ENCODE assay signal across 8 cellular contexts in genomic region chr3:43105597-43106292, GRCh38. TPM values are rescaled to one million over a fixed set of nuclear protein-coding genes. Genes with fewer than 3 reads are reported as not detected.
DNase-seq lines count a peak whose midpoint lies in the region; ATAC-seq, FAIRE-seq and TF ChIP-seq lines count a peak whose summit lies in the region.

TSS of gene POMGNT2 (minus strand) at chr3:43106079. CDS start at chr3:43081431, 24,648 bp downstream.

- H3K27ac Mint-ChIP-seq in nephron, result peak within 1 kb of the TSS in 1 of 3 experiments; percentile 74

- peak within 1 kb of the TSS; percentile 98 for H3K27ac ChIP-seq in Karpas-422 (ENCODE audit: low read length)

- peak within 1 kb of the TSS; percentile 81 to 89 (median 87) for H3K4me3 Mint-ChIP-seq in nephron

- H3K36me3 Mint-ChIP-seq in nephron (ENCODE audit: low read depth), result no peaks in the 10 kb centered on the region

- H3K4me1 ChIP-seq in Karpas-422 (ENCODE audit: low read length), result peaks cover 77% of the 10 kb centered on the region

- H3K27me3 ChIP-seq in Karpas-422 (ENCODE audit: low read length), result no peaks in the 10 kb centered on the region

- H3K79me2 ChIP-seq in Karpas-422 (ENCODE audit: low read length), result peaks cover 58% of the 10 kb centered on the region

- no peak within 1 kb of the TSS for H2AFZ ChIP-seq in Karpas-422 (ENCODE audit: low read length)

- H3K4me1 Mint-ChIP-seq in nephron, result peaks cover 22% of the 10 kb centered on the region

- H3K27me3 Mint-ChIP-seq in nephron (ENCODE audit: low read depth), result peaks cover 11% of the 10 kb centered on the region

- peak; percentile 16 for FAIRE-seq in D721Med (lab: Jason Lieb, UNC)

- no peaks in the 10 kb centered on the region for H3K9me3 ChIP-seq in Karpas-422 (ENCODE audit: low read length)

- peak; percentile 76 for DNase-seq in D721Med (ENCODE audit: insufficient read length, low spot score)
- DNase-seq in Karpas-422, result peak; percentile 96
- peak; percentile 77 for DNase-seq in SHP77 treated with DMSO at 0.1 percent for 48 hours (lab: John Stamatoyannopoulos, UW)
- DNase-seq in activated gamma-delta T cell (lab: John Stamatoyannopoulos, UW), result peak; percentile 77
- peak; percentile 59 for DNase-seq in fibroblast of the conjunctiva (ENCODE audit: low read depth)
- peak; percentile 73 to 88 (median 84) for DNase-seq in stimulated activated naive CD4-positive, alpha-beta T cell (lab: John Stamatoyannopoulos, UW)

- H3K4me2 ChIP-seq in Karpas-422 (ENCODE audit: low read depth, low read length, poor library complexity, severe bottlenecking), result peak within 1 kb of the TSS; percentile 82

- TF ChIP-seq CTCF in D721Med (IDR thresholded peaks at IDR 0.05; ENCODE audit: insufficient read depth, missing control alignments), result no peak
- TF ChIP-seq CTCF in nephron (IDR thresholded peaks at IDR 0.05; ENCODE audit: unreplicated experiment in 3 of 3), result no peak

- H3K36me3 ChIP-seq in Karpas-422 (ENCODE audit: insufficient read depth, low read length), result no peaks in the 10 kb centered on the region

- no peaks in the 10 kb centered on the region; the same call in 1 of the 2 replicates for H4K20me1 ChIP-seq in Karpas-422 (ENCODE audit: insufficient read depth, low read depth, low read length)

- peak within 1 kb of the TSS; percentile 71 for H3K4me3 ChIP-seq in Karpas-422 (ENCODE audit: low read length)

- H3K9me3 Mint-ChIP-seq in nephron, result no peaks in the 10 kb centered on the region

- peak within 1 kb of the TSS; percentile 90 for H3K9ac ChIP-seq in Karpas-422 (ENCODE audit: low read length)

- no peaks in the 10 kb centered on the region for H3K9me2 ChIP-seq in Karpas-422 (replicated peaks; ENCODE audit: insufficient read depth, low read length)

- peak; percentile 87 for ATAC-seq in GM21737 (IDR thresholded peaks at IDR 0.05; ENCODE audit: unreplicated experiment)

RNA-seq across cellular contexts. Expression of gene POMGNT2, which starts in this region (rescaled TPM):
- 59.3 and 70.7 TPM in 2 replicates for total RNA-seq in Karpas-422 (2014; rRNA removed; shearing (Covaris generic); ENCODE audit: low replicate concordance)

Comparison
In these comparisons a context has a peak if more than half of its experiments do, and no peak if none do; other contexts are left out.
1. Peak in every context shown above with its lines: DNase-seq, ATAC-seq, H3K4me3 ChIP-seq and H3K27ac ChIP-seq.